Comparison of ENCODE assay signal across 23 cellular contexts in genomic region chr17:37788531-37788930, GRCh38. TPM values are rescaled to one million over a fixed set of nuclear protein-coding genes. Genes with fewer than 3 reads are reported as not detected.
DNase-seq lines count a peak whose midpoint lies in the region; ATAC-seq, FAIRE-seq and TF ChIP-seq lines count a peak whose summit lies in the region.
"Had no signal": no experiment of that assay in that cellular context is flagged by ENCODE, and none has a peak within 500 bp of the region (broad histone marks: within the 10 kb centered on the region; RNA-seq: fewer than 3 reads in every experiment).

No MANE protein-coding gene starts in this region.

- no peaks in the 10 kb centered on the region for H4K20me1 ChIP-seq in osteoblast (ENCODE audit: insufficient read depth, low read length)

- no peak overlapping the region for H3K4me3 Mint-ChIP-seq in activated CD8-positive, alpha-beta T cell treated with anti-CD3 and anti-CD28 coated beads for 36 hours
- H3K4me3 Mint-ChIP-seq: CD4-positive, alpha-beta T cell; HFFc6 had no signal

- no peak overlapping the region for H3K27ac Mint-ChIP-seq in activated CD8-positive, alpha-beta T cell treated with anti-CD3 and anti-CD28 coated beads for 36 hours
- H3K27ac Mint-ChIP-seq: CD4-positive, alpha-beta T cell; HFFc6 had no signal

- H3K4me1 ChIP-seq in Peyer's patch, result peaks cover 0 to 33% (median 2%) of the 10 kb centered on the region in 4 donors
- peaks cover 29 to 34% of the 10 kb centered on the region in 2 donors for H3K4me1 ChIP-seq in kidney (ENCODE audit: control insufficient read depth in 1 of 2, insufficient read depth in 1 of 2, low read depth in 1 of 2, low read length in 2 of 2)
- peaks cover 26 to 31% of the 10 kb centered on the region in 2 donors for H3K4me1 ChIP-seq in mucosa of rectum (ENCODE audit: control insufficient read depth in 2 of 2, insufficient read depth in 2 of 2, low read length in 2 of 2)
- peaks cover 5 to 13% of the 10 kb centered on the region in 2 donors for H3K4me1 ChIP-seq in small intestine (ENCODE audit: control insufficient read depth in 2 of 2, insufficient read depth in 1 of 2, low read depth in 1 of 2, low read length in 1 of 2)
- no peaks in the 10 kb centered on the region for H3K4me1 ChIP-seq in osteoblast (ENCODE audit: insufficient read depth, low read length)

- no peak overlapping the region for H3K4me2 ChIP-seq in osteoblast (ENCODE audit: insufficient read depth, low read length)

- no peak for TF ChIP-seq CTCF in Peyer's patch (IDR thresholded peaks at IDR 0.05)
- no peak for TF ChIP-seq CTCF in kidney (IDR thresholded peaks at IDR 0.05; ENCODE audit: borderline replicate concordance, extremely low read depth, insufficient read depth)
- TF ChIP-seq CTCF in activated CD8-positive, alpha-beta T cell treated with anti-CD3 and anti-CD28 coated beads for 36 hours (IDR thresholded peaks at IDR 0.05), result no peak
- TF ChIP-seq CTCF in osteoblast (IDR thresholded peaks at IDR 0.05; ENCODE audit: extremely low read depth, low read depth, low read length), result no peak

- intact Hi-C loops in kidney (cut with DNase I), result no loop called here
- intact Hi-C loops in activated CD8-positive, alpha-beta T cell treated with anti-CD3 and anti-CD28 coated beads for 36 hours (cut with micrococcal nuclease), result no loop called here

- H3K9me3 Mint-ChIP-seq in activated CD8-positive, alpha-beta T cell treated with anti-CD3 and anti-CD28 coated beads for 36 hours, result no peaks in the 10 kb centered on the region
- H3K9me3 Mint-ChIP-seq: CD4-positive, alpha-beta T cell; HFFc6 had no signal

- H3K79me2 ChIP-seq in osteoblast (ENCODE audit: insufficient read depth, low read length), result no peaks in the 10 kb centered on the region

- H3K4me3 ChIP-seq in Peyer's patch, result no peak overlapping the region
- no peak overlapping the region for H3K4me3 ChIP-seq in kidney (ENCODE audit: low read length in 2 of 2)
- peak overlapping the region in 1 of 2 donors; percentile 48 for H3K4me3 ChIP-seq in mucosa of rectum (ENCODE audit: low read length in 2 of 2)
- H3K4me3 ChIP-seq in small intestine (ENCODE audit: low read depth in 1 of 2, low read length in 2 of 2), result no peak overlapping the region
- H3K4me3 ChIP-seq in osteoblast (ENCODE audit: insufficient read depth, low read length), result no peak overlapping the region
- H3K4me3 ChIP-seq: A549 had no signal

- no peaks in the 10 kb centered on the region for H3K36me3 ChIP-seq in Peyer's patch
- H3K36me3 ChIP-seq in kidney (ENCODE audit: control insufficient read depth in 1 of 2, insufficient read depth in 2 of 2, low read length in 2 of 2), result no peaks in the 10 kb centered on the region
- no peaks in the 10 kb centered on the region for H3K36me3 ChIP-seq in mucosa of rectum (ENCODE audit: control insufficient read depth in 2 of 2, insufficient read depth in 2 of 2, low read length in 2 of 2)
- no peaks in the 10 kb centered on the region for H3K36me3 ChIP-seq in small intestine (ENCODE audit: control insufficient read depth in 2 of 2, insufficient read depth in 2 of 2, low read length in 2 of 2)
- no peaks in the 10 kb centered on the region for H3K36me3 ChIP-seq in osteoblast (ENCODE audit: insufficient read depth, low read length)

- H2AFZ ChIP-seq in osteoblast (ENCODE audit: low read length), result no peak overlapping the region

- CTCF ChIA-PET in activated CD8-positive, alpha-beta T cell treated with anti-CD3 and anti-CD28 coated beads for 36 hours (lab: Charles Lee), result no interaction called here

- no peak for FAIRE-seq in kidney (lab: Jason Lieb, UNC)
- FAIRE-seq in small intestine (lab: Jason Lieb, UNC), result no peak
- FAIRE-seq: A549, D721Med, G401.6, GM12891, GM19239 had no signal

- ATAC-seq in GM19467 (IDR thresholded peaks at IDR 0.05; ENCODE audit: unreplicated experiment), result no peak
- ATAC-seq in activated CD8-positive, alpha-beta T cell treated with anti-CD3 and anti-CD28 coated beads for 36 hours, result no peak
- ATAC-seq: A549, HCT116 had no signal

- no peaks in the 10 kb centered on the region for H3K27me3 ChIP-seq in Peyer's patch
- H3K27me3 ChIP-seq in mucosa of rectum (ENCODE audit: control insufficient read depth in 2 of 2, insufficient read depth in 2 of 2, low read length in 2 of 2), result peaks cover 0 to 5% of the 10 kb centered on the region in 2 donors
- H3K27me3 ChIP-seq in small intestine (ENCODE audit: control insufficient read depth in 2 of 2, insufficient read depth in 2 of 2, low read length in 2 of 2), result no peaks in the 10 kb centered on the region
- peaks cover 18% of the 10 kb centered on the region for H3K27me3 ChIP-seq in osteoblast (ENCODE audit: insufficient read depth, low read length)

- H3K27me3 Mint-ChIP-seq in activated CD8-positive, alpha-beta T cell treated with anti-CD3 and anti-CD28 coated beads for 36 hours, result peaks cover 48% of the 10 kb centered on the region

- POLR2A ChIA-PET in activated CD8-positive, alpha-beta T cell treated with anti-CD3 and anti-CD28 coated beads for 36 hours (lab: Charles Lee), result no interaction called here

- no peaks in the 10 kb centered on the region for H3K36me3 Mint-ChIP-seq in activated CD8-positive, alpha-beta T cell treated with anti-CD3 and anti-CD28 coated beads for 36 hours (ENCODE audit: low read depth)

- WGBS in small intestine, 3 donors, result 30 to 59% (median 53%) methylated on average over 1 of the region's 1 CpG

- H3K27ac ChIP-seq in Peyer's patch (peak overlapping the region in 3 of 4 donors; percentile 4 to 46 (median 18)), kidney (ENCODE audit: low read depth in 2 of 2, low read length in 2 of 2) (peak overlapping the region; percentile 79 to 87), mucosa of rectum (ENCODE audit: low read depth in 2 of 2, low read length in 2 of 2) (peak overlapping the region; percentile 76 to 79), small intestine (ENCODE audit: low read depth in 1 of 2, low read length in 1 of 2) (peak overlapping the region in 1 of 2 donors; percentile 69), osteoblast (ENCODE audit: low read depth, low read length) (no peak overlapping the region)
- H3K27ac ChIP-seq: 22Rv1, C4-2B had no signal

- TF ChIP-seq POLR2A in Peyer's patch (IDR thresholded peaks at IDR 0.05), result no peak

- H3K4me1 Mint-ChIP-seq in activated CD8-positive, alpha-beta T cell treated with anti-CD3 and anti-CD28 coated beads for 36 hours (ENCODE audit: low read depth), result peaks cover 2% of the 10 kb centered on the region

- peak overlapping the region in 1 of 2 donors; percentile 21 for H3K9ac ChIP-seq in kidney (ENCODE audit: low read length in 2 of 2)
- H3K9ac ChIP-seq in mucosa of rectum (ENCODE audit: low read depth in 1 of 2, low read length in 2 of 2), result peak overlapping the region in 1 of 2 donors; percentile 34

- no peaks in the 10 kb centered on the region for H3K9me3 ChIP-seq in Peyer's patch
- no peaks in the 10 kb centered on the region for H3K9me3 ChIP-seq in kidney (ENCODE audit: control insufficient read depth in 1 of 2, low read length in 2 of 2)
- no peaks in the 10 kb centered on the region for H3K9me3 ChIP-seq in mucosa of rectum (ENCODE audit: control insufficient read depth in 2 of 2, low read length in 2 of 2)
- no peaks in the 10 kb centered on the region for H3K9me3 ChIP-seq in small intestine (ENCODE audit: control insufficient read depth, low read depth)
- H3K9me3 ChIP-seq in osteoblast (ENCODE audit: low read depth, low read length), result no peaks in the 10 kb centered on the region
- H3K9me3 ChIP-seq: A549, Caco-2 had no signal

- no peak for DNase-seq in Peyer's patch
- DNase-seq in kidney, result no peak
- DNase-seq in small intestine, result peak; percentile 82
- DNase-seq in NCI-H2196 treated with DMSO at 0.1 percent for 48 hours (lab: John Stamatoyannopoulos, UW; ENCODE audit: unreplicated experiment), result no peak
- DNase-seq in activated CD8-positive, alpha-beta T cell treated with anti-CD3 and anti-CD28 coated beads for 36 hours, result no peak
- no peak for DNase-seq in osteoblast (ENCODE audit: insufficient read length, low spot score, missing footprints)
- DNase-seq: AML-193; Caco-2; CD4-positive, alpha-beta T cell; GOT3; H7; HFFc6 had no signal

RNA-seq across cellular contexts. Expression of gene HNF1B, which starts 43.7 kb away (rescaled TPM):
- total RNA-seq in Peyer's patch, result 10 to 100 TPM; 16.5 to 39.9 (median 32.2) TPM
- 185 TPM for total RNA-seq in kidney
- polyA plus RNA-seq in kidney (ENCODE audit: insufficient read depth, low read depth, low replicate concordance), result 84.1 TPM
- polyA plus RNA-seq in small intestine, result 10 to 100 TPM in 2 of 3 donors, 1 to 10 TPM in 1; 10.0 to 18.1 (median 11.9) TPM
- total RNA-seq in activated CD8-positive, alpha-beta T cell treated with anti-CD3 and anti-CD28 coated beads for 36 hours, result under 1 TPM; 0.59 to 0.60 TPM
- not detected in 2 replicates for total RNA-seq in osteoblast
- total RNA-seq: CD4-positive, alpha-beta T cell; HFFc6 had no signal
- polyA plus RNA-seq: BJ had no signal

Comparison
In these comparisons a context has a peak if more than half of its experiments do, and no peak if none do; other contexts are left out.
1. RNA of gene HNF1B, which starts 43.7 kb away (total RNA-seq): 185 TPM in kidney (single experiment) and 16.5 to 39.9 TPM in Peyer's patch; 0.59 to 0.60 TPM in activated CD8-positive, alpha-beta T cell treated with anti-CD3 and anti-CD28 coated beads for 36 hours and not detected in osteoblast; every median in the first group is over 10 times any median in the second.